ENCODE assay signal across 17 cellular contexts in genomic region chr1:26079960-26080814, GRCh38. TPM values are rescaled to one million over a fixed set of nuclear protein-coding genes. Genes with fewer than 3 reads are reported as not detected.
"Had no signal": no experiment of that assay in that cellular context is flagged by ENCODE, and none has a peak within 500 bp of the region (broad histone marks: within the 10 kb centered on the region; RNA-seq: fewer than 3 reads in every experiment).

No MANE protein-coding gene starts in this region.

- H3K4me3 ChIP-seq: mucosa of descending colon, prostate gland, testis had no signal

- DNase-seq: activated effector memory CD4-positive, alpha-beta T cell treated with anti-CD3 and anti-CD28 coated beads, Interleukin-2, amount 50 U/mL, for 16 hours; activated T-cell treated with anti-CD3 and anti-CD28 coated beads, Interleukin-2, amount 50 U/mL, for 1 hour; amniotic stem cell; brain microvascular endothelial cell; dermis blood vessel endothelial cell; erythroblast; immature natural killer cell; mucosa of descending colon; natural killer cell; stimulated activated CD4-positive, alpha-beta T cell treated with anti-CD3 and anti-CD28 coated beads, Interleukin-4, amount 100 ng/mL, for 24 hours; stimulated activated naive CD8-positive, alpha-beta T cell treated with anti-CD3 and anti-CD28 coated beads, Interleukin-15, amount 100 ng/mL, for 72 hours; testis had no signal

- H3K36me3 ChIP-seq: brain microvascular endothelial cell, prostate gland had no signal

- ATAC-seq: activated naive CD4-positive, alpha-beta T cell treated with anti-CD3 and anti-CD28 coated beads, Interleukin-2, amount 50 U/mL, for 72 hours; mucosa of descending colon; natural killer cell; stimulated activated naive CD8-positive, alpha-beta T cell treated with anti-CD3 and anti-CD28 coated beads, Interleukin-15, amount 100 ng/mL, for 72 hours had no signal

- H3K9me3 ChIP-seq: mucosa of descending colon, prostate gland, testis had no signal

- H3K27me3 ChIP-seq: testis had no signal

- H3K4me1 ChIP-seq: prostate gland, testis had no signal

- H3K27ac ChIP-seq: brain microvascular endothelial cell, prostate gland, testis had no signal

RNA-seq across cellular contexts. Expression of gene TRIM63, which starts 12.8 kb away (rescaled TPM):
- total RNA-seq: cerebellum; dermis blood vessel endothelial cell; lung microvascular endothelial cell; natural killer cell; T-helper 2 cell treated with Interferon-gamma antibody and Interleukin-4, amounts not matched to agents 100 ng/mL and 5 ng/mL, for 36 hours had no signal

RNA-seq across cellular contexts. Expression of gene SLC30A2, which starts 34.3 kb away (rescaled TPM):
- total RNA-seq: activated naive CD4-positive, alpha-beta T cell treated with anti-CD3 and anti-CD28 coated beads, Interleukin-2, amount 50 U/mL, for 72 hours; cerebellum; dermis blood vessel endothelial cell; lung microvascular endothelial cell; natural killer cell; T-helper 2 cell treated with Interferon-gamma antibody and Interleukin-4, amounts not matched to agents 100 ng/mL and 5 ng/mL, for 36 hours had no signal
- polyA plus RNA-seq: immature natural killer cell had no signal

RNA-seq across cellular contexts. Expression of gene EXTL1, which starts 58.6 kb away (rescaled TPM):
- total RNA-seq: activated naive CD4-positive, alpha-beta T cell treated with anti-CD3 and anti-CD28 coated beads, Interleukin-2, amount 50 U/mL, for 72 hours; dermis blood vessel endothelial cell; natural killer cell; T-helper 2 cell treated with Interferon-gamma antibody and Interleukin-4, amounts not matched to agents 100 ng/mL and 5 ng/mL, for 36 hours had no signal
- polyA plus RNA-seq: immature natural killer cell had no signal
